22 cellular contexts compared by ENCODE assay signal in genomic region chr2:213101686-213102460, GRCh38. TPM values are rescaled to one million over a fixed set of nuclear protein-coding genes. Genes with fewer than 3 reads are reported as not detected.
A peak's percentile ranks its signal among the peaks of the same experiment; 100 is the strongest.
DNase-seq lines count a peak whose midpoint lies in the region; ATAC-seq and FAIRE-seq lines count a peak whose summit lies in the region.
"Had no signal": no experiment of that assay in that cellular context is flagged by ENCODE, and none has a peak within 500 bp of the region (broad histone marks: within the 10 kb centered on the region; RNA-seq: fewer than 3 reads in every experiment).

No MANE protein-coding gene starts in this region.

- H3K27me3 ChIP-seq in trophoblast cell (ENCODE audit: insufficient read depth, low read length): no peaks in the 10 kb centered on the region
- H3K27me3 ChIP-seq: body of pancreas, dorsolateral prefrontal cortex, stomach, vagina had no signal

- no peak overlapping the region for H3K23ac ChIP-seq in trophoblast cell (ENCODE audit: low read length)

- no peaks in the 10 kb centered on the region for H3K36me3 Mint-ChIP-seq in activated CD4-positive, alpha-beta T cell treated with anti-CD3 and anti-CD28 coated beads for 36 hours (ENCODE audit: low read depth)
- H3K36me3 Mint-ChIP-seq in activated CD4-positive, alpha-beta T cell treated with anti-CD3 and anti-CD28 coated beads, Interleukin-2, amount 10 ng/mL, durations not matched to agents 24 days and 14 days (ENCODE audit: low read depth): no peaks in the 10 kb centered on the region
- H3K36me3 Mint-ChIP-seq in stimulated activated effector memory CD8-positive, alpha-beta T cell treated with anti-CD3 and anti-CD28 coated beads, Interleukin-12 subunit alpha, Interleukin-12 subunit beta, amount 100 ng/mL, for 72 hours: peaks cover 45% of the 10 kb centered on the region

- no peaks in the 10 kb centered on the region for H3K9me3 ChIP-seq in trophoblast cell (ENCODE audit: insufficient read depth, low read depth, low read length)
- H3K9me3 ChIP-seq: A549, body of pancreas, prostate gland, stomach, vagina had no signal

- no peak overlapping the region for H4K12ac ChIP-seq in trophoblast cell (ENCODE audit: low read depth, low read length)

- FAIRE-seq in colon (lab: Jason Lieb, UNC): peak; percentile 21
- FAIRE-seq: A549, HTR-8/SVneo had no signal

- H3K9ac ChIP-seq in trophoblast cell (ENCODE audit: low read length): no peak overlapping the region

- H3K79me2 ChIP-seq in trophoblast cell (ENCODE audit: control insufficient read depth, insufficient read depth, low read length, poor library complexity): no peaks in the 10 kb centered on the region

- H3K4me3 Mint-ChIP-seq in activated CD4-positive, alpha-beta T cell treated with anti-CD3 and anti-CD28 coated beads for 36 hours: no peak overlapping the region
- no peak overlapping the region for H3K4me3 Mint-ChIP-seq in activated CD4-positive, alpha-beta T cell treated with anti-CD3 and anti-CD28 coated beads, Interleukin-2, amount 10 ng/mL, durations not matched to agents 24 days and 14 days
- peak overlapping the region; percentile 62 for H3K4me3 Mint-ChIP-seq in stimulated activated effector memory CD8-positive, alpha-beta T cell treated with anti-CD3 and anti-CD28 coated beads, Interleukin-12 subunit alpha, Interleukin-12 subunit beta, amount 100 ng/mL, for 72 hours
- H3K4me3 Mint-ChIP-seq: nephron had no signal

- H3K4me1 ChIP-seq in trophoblast cell (ENCODE audit: control insufficient read depth in 1 of 2, insufficient read depth in 2 of 2, low read length in 2 of 2): peaks cover 2 to 6% of the 10 kb centered on the region in 2 experiments
- H3K4me1 ChIP-seq: A549, prostate gland had no signal

- no peak overlapping the region for H2BK12ac ChIP-seq in trophoblast cell (ENCODE audit: low read length)

- H3K4me3 ChIP-seq in trophoblast cell (ENCODE audit: low read depth, low read length): no peak overlapping the region
- H3K4me3 ChIP-seq: A549, body of pancreas, dorsolateral prefrontal cortex, prostate gland, stomach, vagina had no signal

- H3K27ac ChIP-seq in trophoblast cell (ENCODE audit: low read depth, low read length): no peak overlapping the region
- H3K27ac ChIP-seq: A549, body of pancreas, dorsolateral prefrontal cortex, prostate gland, stomach, vagina, VCaP had no signal

- no peaks in the 10 kb centered on the region for H3K9me3 Mint-ChIP-seq in activated CD4-positive, alpha-beta T cell treated with anti-CD3 and anti-CD28 coated beads for 36 hours (ENCODE audit: low read depth)
- no peaks in the 10 kb centered on the region for H3K9me3 Mint-ChIP-seq in activated CD4-positive, alpha-beta T cell treated with anti-CD3 and anti-CD28 coated beads, Interleukin-2, amount 10 ng/mL, durations not matched to agents 24 days and 14 days
- H3K9me3 Mint-ChIP-seq in stimulated activated effector memory CD8-positive, alpha-beta T cell treated with anti-CD3 and anti-CD28 coated beads, Interleukin-12 subunit alpha, Interleukin-12 subunit beta, amount 100 ng/mL, for 72 hours: no peaks in the 10 kb centered on the region
- H3K9me3 Mint-ChIP-seq: nephron had no signal

- ATAC-seq in activated CD4-positive, alpha-beta T cell treated with anti-CD3 and anti-CD28 coated beads for 36 hours: peak; percentile 68
- peak; percentile 77 for ATAC-seq in stimulated activated effector memory CD8-positive, alpha-beta T cell treated with anti-CD3 and anti-CD28 coated beads, Interleukin-12 subunit alpha, Interleukin-12 subunit beta, amount 100 ng/mL, for 72 hours
- ATAC-seq in HG03565 (IDR thresholded peaks at IDR 0.05; ENCODE audit: unreplicated experiment): no peak
- ATAC-seq: A549, body of pancreas had no signal

- H3K4ac ChIP-seq in trophoblast cell (ENCODE audit: low read depth, low read length): no peak overlapping the region

- H3K27me3 Mint-ChIP-seq in activated CD4-positive, alpha-beta T cell treated with anti-CD3 and anti-CD28 coated beads for 36 hours: no peaks in the 10 kb centered on the region
- H3K27me3 Mint-ChIP-seq in activated CD4-positive, alpha-beta T cell treated with anti-CD3 and anti-CD28 coated beads, Interleukin-2, amount 10 ng/mL, durations not matched to agents 24 days and 14 days: peaks cover 2% of the 10 kb centered on the region

- in situ Hi-C loops in KBM-7 (cut with MboI; ENCODE audit: low pct_unique_long_range_greater_than_20kb, low sequenced_read_pairs): no loop called here

- H3K79me1 ChIP-seq in trophoblast cell (ENCODE audit: low read length): no peaks in the 10 kb centered on the region

- peaks cover 25% of the 10 kb centered on the region for H3K4me1 Mint-ChIP-seq in activated CD4-positive, alpha-beta T cell treated with anti-CD3 and anti-CD28 coated beads for 36 hours
- H3K4me1 Mint-ChIP-seq in activated CD4-positive, alpha-beta T cell treated with anti-CD3 and anti-CD28 coated beads, Interleukin-2, amount 10 ng/mL, durations not matched to agents 24 days and 14 days: no peaks in the 10 kb centered on the region
- peaks cover 25% of the 10 kb centered on the region for H3K4me1 Mint-ChIP-seq in stimulated activated effector memory CD8-positive, alpha-beta T cell treated with anti-CD3 and anti-CD28 coated beads, Interleukin-12 subunit alpha, Interleukin-12 subunit beta, amount 100 ng/mL, for 72 hours
- H3K4me1 Mint-ChIP-seq: nephron had no signal

- no peak overlapping the region for H2AK5ac ChIP-seq in trophoblast cell (ENCODE audit: low read length)

- intact Hi-C loops in activated CD4-positive, alpha-beta T cell treated with anti-CD3 and anti-CD28 coated beads for 36 hours (cut with DNase I, micrococcal nuclease): loop anchor here in 1 of 2 experiments (5.0 kb wide), 1 partner anchor 45 kb away; no protein-coding TSS in a partner anchor
- intact Hi-C loops in activated CD4-positive, alpha-beta T cell treated with anti-CD3 and anti-CD28 coated beads, Interleukin-2, amount 10 ng/mL, durations not matched to agents 24 days and 14 days (cut with micrococcal nuclease): no loop called here

- no peak overlapping the region for H2BK5ac ChIP-seq in trophoblast cell (ENCODE audit: low read depth, low read length, poor library complexity)

- no peak overlapping the region for H3K14ac ChIP-seq in trophoblast cell (ENCODE audit: low read length)

- H4K8ac ChIP-seq in trophoblast cell (ENCODE audit: low read depth, low read length): no peak overlapping the region

- no peak for DNase-seq in activated CD4-positive, alpha-beta T cell treated with anti-CD3 and anti-CD28 coated beads for 36 hours
- DNase-seq in activated CD4-positive, alpha-beta T cell treated with anti-CD3 and anti-CD28 coated beads, Interleukin-2, amount 10 ng/mL, durations not matched to agents 24 days and 14 days: no peak
- DNase-seq in KBM-7: peak; percentile 33
- no peak for DNase-seq in stimulated activated effector memory CD8-positive, alpha-beta T cell treated with anti-CD3 and anti-CD28 coated beads, Interleukin-12 subunit alpha, Interleukin-12 subunit beta, amount 100 ng/mL, for 72 hours (ENCODE audit: low spot score in 2 of 2)
- DNase-seq in trophoblast cell: no peak
- no peak for DNase-seq in cerebellar cortex (ENCODE audit: low spot score)
- DNase-seq: activated naive CD4-positive, alpha-beta T cell treated with Interleukin-2 at 50 U/mL for 16 hours; body of pancreas; C1 segment of cervical spinal cord; dorsolateral prefrontal cortex; NCI-H146; Right ventricle myocardium superior; stimulated activated CD4-positive, alpha-beta T cell treated with anti-CD3 and anti-CD28 coated beads, Interleukin-12 subunit alpha, Interleukin-12 subunit beta, amount 100 ng/mL, for 4 hours; stomach had no signal

- no peak overlapping the region for H3K4me2 ChIP-seq in trophoblast cell (ENCODE audit: low read length)
- H3K4me2 ChIP-seq: A549 had no signal

- no peak overlapping the region for H2AFZ ChIP-seq in trophoblast cell (ENCODE audit: insufficient read depth, low read length, poor library complexity)

- H3K27ac Mint-ChIP-seq in activated CD4-positive, alpha-beta T cell treated with anti-CD3 and anti-CD28 coated beads for 36 hours: peak overlapping the region; percentile 69
- H3K27ac Mint-ChIP-seq in activated CD4-positive, alpha-beta T cell treated with anti-CD3 and anti-CD28 coated beads, Interleukin-2, amount 10 ng/mL, durations not matched to agents 24 days and 14 days: no peak overlapping the region
- peak overlapping the region; percentile 87 for H3K27ac Mint-ChIP-seq in stimulated activated effector memory CD8-positive, alpha-beta T cell treated with anti-CD3 and anti-CD28 coated beads, Interleukin-12 subunit alpha, Interleukin-12 subunit beta, amount 100 ng/mL, for 72 hours
- H3K27ac Mint-ChIP-seq: nephron had no signal

- H4K91ac ChIP-seq in trophoblast cell (ENCODE audit: low read depth, low read length): no peak overlapping the region

- no peak overlapping the region for H2BK120ac ChIP-seq in trophoblast cell (ENCODE audit: insufficient read depth, low read length, poor library complexity)

- WGBS in trophoblast cell (ENCODE audit: extremely low coverage, insufficient coverage, insufficient read length): no CpG with 5 or more reads among the region's 5 CpGs

- CTCF ChIA-PET in activated CD4-positive, alpha-beta T cell treated with anti-CD3 and anti-CD28 coated beads for 36 hours (lab: Charles Lee): interaction anchor here (0.6 kb wide), 1 partner anchor 22 kb away, joined by 3 read pairs; no protein-coding TSS in a partner anchor

- no peaks in the 10 kb centered on the region for H3K36me3 ChIP-seq in trophoblast cell (ENCODE audit: control insufficient read depth in 1 of 2, insufficient read depth in 2 of 2, low read length in 2 of 2)
- H3K36me3 ChIP-seq: prostate gland, stomach, vagina had no signal

- POLR2A ChIA-PET in activated CD4-positive, alpha-beta T cell treated with anti-CD3 and anti-CD28 coated beads for 36 hours (lab: Charles Lee): no interaction called here

- no peak overlapping the region for H3K18ac ChIP-seq in trophoblast cell (ENCODE audit: low read length)

RNA-seq across cellular contexts. Expression of gene IKZF2, which starts 49.5 kb away (rescaled TPM):
- 1 to 10 TPM; 6.3 to 8.3 TPM for total RNA-seq in activated CD4-positive, alpha-beta T cell treated with anti-CD3 and anti-CD28 coated beads for 36 hours
- total RNA-seq in activated CD4-positive, alpha-beta T cell treated with anti-CD3 and anti-CD28 coated beads, Interleukin-2, amount 10 ng/mL, durations not matched to agents 24 days and 14 days: 1.7 and 1.9 TPM in 2 replicates
- polyA plus RNA-seq in trophoblast cell (2013): 2.0 and 2.6 TPM in 2 replicates
